8 cellular contexts compared by ENCODE assay signal in the genomic region with DNA sequence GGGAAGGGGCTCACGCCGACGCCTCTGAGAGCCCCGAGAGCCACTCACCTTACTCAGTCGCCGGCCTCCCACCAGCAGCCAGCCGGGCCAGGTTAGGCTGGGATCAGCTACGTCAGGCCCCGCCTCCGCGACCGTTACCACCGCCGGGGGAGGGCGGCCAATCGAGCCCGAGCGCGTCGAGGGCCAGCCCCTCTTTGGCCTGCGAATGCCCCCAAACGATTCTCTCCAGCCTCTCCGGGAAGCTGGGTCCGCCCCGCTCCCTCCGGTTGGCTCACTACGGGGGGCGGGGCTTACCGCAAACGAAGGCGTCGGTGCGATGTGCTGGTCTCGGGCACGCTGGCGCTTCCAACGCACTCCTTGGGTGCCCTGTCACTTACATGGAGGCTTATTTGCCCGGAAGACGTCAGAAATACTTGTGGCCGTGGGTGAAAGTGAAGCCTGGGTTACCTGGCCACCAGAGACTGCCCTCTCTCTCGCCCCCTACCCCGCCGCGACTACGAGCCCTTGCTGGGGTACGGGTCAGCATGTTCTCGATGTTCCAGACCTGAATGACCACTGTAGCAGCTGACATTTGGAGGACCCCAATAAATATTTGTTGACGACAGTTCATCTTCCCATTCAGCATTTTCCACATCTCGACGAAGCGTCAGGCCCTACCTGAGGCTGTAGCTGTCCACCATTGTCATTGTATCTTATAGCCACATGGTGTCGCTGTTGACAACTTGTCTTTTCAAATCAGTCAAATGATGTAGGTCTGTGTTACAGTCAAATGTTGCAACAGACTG. TPM values are rescaled to one million over a fixed set of nuclear protein-coding genes. Genes with fewer than 3 reads are reported as not detected.
DNase-seq lines count a peak whose midpoint lies in the region; ATAC-seq and TF ChIP-seq lines count a peak whose summit lies in the region.

A gene with protein sequence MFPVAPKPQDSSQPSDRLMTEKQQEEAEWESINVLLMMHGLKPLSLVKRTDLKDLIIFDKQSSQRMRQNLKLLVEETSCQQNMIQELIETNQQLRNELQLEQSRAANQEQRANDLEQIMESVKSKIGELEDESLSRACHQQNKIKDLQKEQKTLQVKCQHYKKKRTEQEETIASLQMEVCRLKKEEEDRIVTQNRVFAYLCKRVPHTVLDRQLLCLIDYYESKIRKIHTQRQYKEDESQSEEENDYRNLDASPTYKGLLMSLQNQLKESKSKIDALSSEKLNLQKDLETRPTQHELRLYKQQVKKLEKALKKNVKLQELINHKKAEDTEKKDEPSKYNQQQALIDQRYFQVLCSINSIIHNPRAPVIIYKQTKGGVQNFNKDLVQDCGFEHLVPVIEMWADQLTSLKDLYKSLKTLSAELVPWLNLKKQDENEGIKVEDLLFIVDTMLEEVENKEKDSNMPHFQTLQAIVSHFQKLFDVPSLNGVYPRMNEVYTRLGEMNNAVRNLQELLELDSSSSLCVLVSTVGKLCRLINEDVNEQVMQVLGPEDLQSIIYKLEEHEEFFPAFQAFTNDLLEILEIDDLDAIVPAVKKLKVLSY (minus strand): TSS at position 111 of the 785 bp plus-strand sequence. CDS start 21,333 bp downstream, outside the sequence.

- peak; percentile 87 to 94 (median 92) for DNase-seq in CD8-positive, alpha-beta memory T cell
- DNase-seq in HuH-7 (ENCODE audit: low spot score) (peak; percentile 84), esophagus squamous epithelium (lab: John Stamatoyannopoulos, UW) (no peak), NCI-H774 (lab: John Stamatoyannopoulos, UW) (no peak)
- DNase-seq in activated CD8-positive, alpha-beta memory T cell treated with anti-CD3 and anti-CD28 coated beads, Interleukin-2, amount 50 U/mL, for 4 hours: peak; percentile 91
- peak; percentile 86 to 95 (median 92) for DNase-seq in naive thymus-derived CD8-positive, alpha-beta T cell

- peak within 1 kb of the TSS; percentile 85 to 98 (median 95) for H3K4me3 Mint-ChIP-seq in CD8-positive, alpha-beta memory T cell
- H3K4me3 Mint-ChIP-seq in naive thymus-derived CD8-positive, alpha-beta T cell: peak within 1 kb of the TSS; percentile 91 to 97 (median 94)
- peak within 1 kb of the TSS; percentile 87 for H3K4me3 Mint-ChIP-seq in stimulated activated naive CD8-positive, alpha-beta T cell treated with anti-CD3 and anti-CD28 coated beads, Interleukin-15, Interleukin-2, amounts not matched to agents 100 ng/mL and 50 ng/mL, for 24 hours

- peaks cover 0 to 1% of the 10 kb centered on the region in 2 donors for H3K27me3 Mint-ChIP-seq in CD8-positive, alpha-beta memory T cell
- no peaks in the 10 kb centered on the region for H3K27me3 Mint-ChIP-seq in naive thymus-derived CD8-positive, alpha-beta T cell
- H3K27me3 Mint-ChIP-seq in stimulated activated naive CD8-positive, alpha-beta T cell treated with anti-CD3 and anti-CD28 coated beads, Interleukin-15, Interleukin-2, amounts not matched to agents 100 ng/mL and 50 ng/mL, for 24 hours: no peaks in the 10 kb centered on the region

- no peaks in the 10 kb centered on the region for H3K9me3 ChIP-seq in CD8-positive, alpha-beta memory T cell (ENCODE audit: low read length)
- no peaks in the 10 kb centered on the region for H3K9me3 ChIP-seq in esophagus squamous epithelium

- 0% methylated on average over 12 to 25 of the region's 52 CpGs for WGBS in esophagus squamous epithelium, 2 donors

- peak; percentile 86 for ATAC-seq in GM21423 (IDR thresholded peaks at IDR 0.05; ENCODE audit: unreplicated experiment)
- peak; percentile 90 to 92 for ATAC-seq in naive thymus-derived CD8-positive, alpha-beta T cell

- peaks cover 0 to 11% (median 0%) of the 10 kb centered on the region in 3 donors for H3K36me3 Mint-ChIP-seq in CD8-positive, alpha-beta memory T cell
- peaks cover 0 to 10% (median 0%) of the 10 kb centered on the region in 3 donors for H3K36me3 Mint-ChIP-seq in naive thymus-derived CD8-positive, alpha-beta T cell
- H3K36me3 Mint-ChIP-seq in stimulated activated naive CD8-positive, alpha-beta T cell treated with anti-CD3 and anti-CD28 coated beads, Interleukin-15, Interleukin-2, amounts not matched to agents 100 ng/mL and 50 ng/mL, for 24 hours (ENCODE audit: low read depth): no peaks in the 10 kb centered on the region

- CTCF ChIA-PET in CD8-positive, alpha-beta memory T cell (lab: Charles Lee): interaction anchor here (0.8 to 12.9 kb wide), 32 partner anchors 9 to 342 kb away, joined by 3 to 285 read pairs (median 4); a partner anchor contains a TSS

- peak within 1 kb of the TSS; percentile 94 for H3K4me3 ChIP-seq in CD8-positive, alpha-beta memory T cell (ENCODE audit: low read length)
- H3K4me3 ChIP-seq in esophagus squamous epithelium: peak within 1 kb of the TSS; percentile 52 to 74 (median 72)

- POLR2A ChIA-PET in CD8-positive, alpha-beta memory T cell (lab: Charles Lee): interaction anchor here (0.6 to 2.2 kb wide), 5 partner anchors 14 to 749 kb away, joined by 3 to 18 read pairs (median 4); a partner anchor contains a TSS
- POLR2A ChIA-PET in naive thymus-derived CD8-positive, alpha-beta T cell (lab: Charles Lee): interaction anchor here (0.6 to 3.0 kb wide), 15 partner anchors 9 to 1842 kb away, joined by 3 to 53 read pairs (median 4); a partner anchor contains a TSS

- TF ChIP-seq POLR2A in esophagus squamous epithelium (IDR thresholded peaks at IDR 0.05): peak in 3 of 4 donors; percentile 88 to 92 (median 89)

- H3K4me1 ChIP-seq in CD8-positive, alpha-beta memory T cell (ENCODE audit: insufficient read depth, low read length): no peaks in the 10 kb centered on the region
- H3K4me1 ChIP-seq in esophagus squamous epithelium: peaks cover 0 to 36% (median 8%) of the 10 kb centered on the region in 3 donors

- peaks cover 6 to 10% (median 9%) of the 10 kb centered on the region in 3 donors for H3K4me1 Mint-ChIP-seq in CD8-positive, alpha-beta memory T cell
- H3K4me1 Mint-ChIP-seq in naive thymus-derived CD8-positive, alpha-beta T cell: peaks cover 0 to 16% (median 8%) of the 10 kb centered on the region in 4 donors
- H3K4me1 Mint-ChIP-seq in stimulated activated naive CD8-positive, alpha-beta T cell treated with anti-CD3 and anti-CD28 coated beads, Interleukin-15, Interleukin-2, amounts not matched to agents 100 ng/mL and 50 ng/mL, for 24 hours (ENCODE audit: low read depth): peaks cover 11% of the 10 kb centered on the region

- no peaks in the 10 kb centered on the region for H3K9me3 Mint-ChIP-seq in CD8-positive, alpha-beta memory T cell
- H3K9me3 Mint-ChIP-seq in naive thymus-derived CD8-positive, alpha-beta T cell: no peaks in the 10 kb centered on the region
- no peaks in the 10 kb centered on the region for H3K9me3 Mint-ChIP-seq in stimulated activated naive CD8-positive, alpha-beta T cell treated with anti-CD3 and anti-CD28 coated beads, Interleukin-15, Interleukin-2, amounts not matched to agents 100 ng/mL and 50 ng/mL, for 24 hours

- peak; percentile 77 to 91 (median 88) for TF ChIP-seq CTCF in esophagus squamous epithelium (IDR thresholded peaks at IDR 0.05)

- H3K27ac ChIP-seq in CD8-positive, alpha-beta memory T cell (ENCODE audit: low read depth, low read length): peak within 1 kb of the TSS; percentile 87
- H3K27ac ChIP-seq in esophagus squamous epithelium: peak within 1 kb of the TSS; percentile 93 to 97 (median 96)

- no peaks in the 10 kb centered on the region for H3K27me3 ChIP-seq in CD8-positive, alpha-beta memory T cell (ENCODE audit: insufficient read depth, low read length, poor library complexity, severe bottlenecking)
- no peaks in the 10 kb centered on the region for H3K27me3 ChIP-seq in esophagus squamous epithelium

- intact Hi-C loops in esophagus squamous epithelium (cut with DNase I): loop anchor here (5.0 kb wide), 1 partner anchor 323 kb away; no protein-coding TSS in a partner anchor

- H3K27ac Mint-ChIP-seq in CD8-positive, alpha-beta memory T cell: peak within 1 kb of the TSS; percentile 85 to 100 (median 95)
- peak within 1 kb of the TSS; percentile 91 to 100 (median 98) for H3K27ac Mint-ChIP-seq in naive thymus-derived CD8-positive, alpha-beta T cell
- H3K27ac Mint-ChIP-seq in stimulated activated naive CD8-positive, alpha-beta T cell treated with anti-CD3 and anti-CD28 coated beads, Interleukin-15, Interleukin-2, amounts not matched to agents 100 ng/mL and 50 ng/mL, for 24 hours: peak within 1 kb of the TSS; percentile 89

- H3K36me3 ChIP-seq in CD8-positive, alpha-beta memory T cell (ENCODE audit: insufficient read depth, low read length): no peaks in the 10 kb centered on the region
- peaks cover 0 to 10% (median 0%) of the 10 kb centered on the region in 3 donors for H3K36me3 ChIP-seq in esophagus squamous epithelium

RNA-seq across cellular contexts. Expression of the gene that starts here (rescaled TPM):
- total RNA-seq in CD8-positive, alpha-beta memory T cell: 1 to 10 TPM; 8.0 to 8.4 TPM
- polyA plus RNA-seq in CD8-positive, alpha-beta memory T cell: 7.6 TPM
- total RNA-seq in esophagus squamous epithelium: 10 to 100 TPM; 11.4 to 43.3 (median 16.1) TPM
- 10 to 100 TPM; 34.5 to 37.1 TPM for total RNA-seq in naive thymus-derived CD8-positive, alpha-beta T cell
- 10 to 100 TPM; 12.3 to 16.8 (median 12.5) TPM for polyA plus RNA-seq in naive thymus-derived CD8-positive, alpha-beta T cell

Comparison
In these comparisons a context has a peak if more than half of its experiments do, and no peak if none do; other contexts are left out.
1. DNase-seq: peak in CD8-positive, alpha-beta memory T cell (5 of 5), HuH-7 (single experiment), activated CD8-positive, alpha-beta memory T cell treated with anti-CD3 and anti-CD28 coated beads, Interleukin-2, amount 50 U/mL, for 4 hours (single experiment) and naive thymus-derived CD8-positive, alpha-beta T cell (10 of 10); none in esophagus squamous epithelium (single experiment) and NCI-H774 (single experiment).
2. Peak in every context shown above with its lines, with median percentiles within 50 percentile points of each other: H3K27ac Mint-ChIP-seq and H3K4me3 Mint-ChIP-seq.